In genomic region chr6:109690373-109690739, GRCh38 we compare ENCODE assay signal across 8 cellular contexts. TPM values are rescaled to one million over a fixed set of nuclear protein-coding genes. Genes with fewer than 3 reads are reported as not detected.
DNase-seq lines count a peak whose midpoint lies in the region; ATAC-seq lines count a peak whose summit lies in the region.

No MANE protein-coding gene starts in this region.

- H3K4me3 ChIP-seq in esophagus (ENCODE audit: low read depth in 1 of 2, low read length in 2 of 2): peak overlapping the region; percentile 82 to 86
- peak overlapping the region; percentile 89 to 99 for H3K4me3 ChIP-seq in stomach smooth muscle (ENCODE audit: low read length in 2 of 2)

- H3K9ac ChIP-seq in stomach smooth muscle (ENCODE audit: low read length in 2 of 2): peak overlapping the region; percentile 98 to 99

- POLR2A ChIA-PET in naive thymus-derived CD8-positive, alpha-beta T cell (lab: Charles Lee): interaction anchor here (0.8 to 2.8 kb wide), 11 partner anchors 11 to 1270 kb away, joined by 3 to 17 read pairs (median 5); partner anchors contain the start of genes AMD1, CD164, CDC40 and CDK19

- H3K27ac ChIP-seq in esophagus (ENCODE audit: low read depth in 2 of 2, low read length in 1 of 2) (peak overlapping the region; percentile 86 to 93), stomach smooth muscle (ENCODE audit: low read length) (peak overlapping the region; percentile 89)

- H3K4me1 ChIP-seq in esophagus (ENCODE audit: control insufficient read depth in 2 of 2, insufficient read depth in 2 of 2, low read length in 1 of 2): peaks cover 0 to 3% of the 10 kb centered on the region in 2 donors
- H3K4me1 ChIP-seq in stomach smooth muscle (ENCODE audit: control insufficient read depth, insufficient read depth, low read length): peaks cover 3% of the 10 kb centered on the region

- H3K27me3 ChIP-seq in esophagus (ENCODE audit: control insufficient read depth in 1 of 2, insufficient read depth in 2 of 2, low read length in 2 of 2): no peaks in the 10 kb centered on the region
- no peaks in the 10 kb centered on the region for H3K27me3 ChIP-seq in stomach smooth muscle (ENCODE audit: control insufficient read depth in 1 of 2, insufficient read depth in 2 of 2, low read length in 2 of 2)

- peaks cover 0 to 5% (median 0%) of the 10 kb centered on the region in 3 donors for H3K36me3 Mint-ChIP-seq in naive thymus-derived CD8-positive, alpha-beta T cell

- H3K4me1 Mint-ChIP-seq in naive thymus-derived CD8-positive, alpha-beta T cell: peaks cover 9 to 43% (median 33%) of the 10 kb centered on the region in 4 donors

- H3K9me3 Mint-ChIP-seq in naive thymus-derived CD8-positive, alpha-beta T cell: no peaks in the 10 kb centered on the region

- no peaks in the 10 kb centered on the region for H3K36me3 ChIP-seq in esophagus (ENCODE audit: control insufficient read depth in 2 of 2, insufficient read depth in 2 of 2, low read length in 1 of 2)
- H3K36me3 ChIP-seq in stomach smooth muscle (ENCODE audit: control insufficient read depth in 2 of 2, insufficient read depth in 2 of 2, low read length in 2 of 2): no peaks in the 10 kb centered on the region

- WGBS in esophagus, 2 donors: 0 to 1% methylated on average over 24 of the region's 24 CpGs

- no peaks in the 10 kb centered on the region for H3K27me3 Mint-ChIP-seq in naive thymus-derived CD8-positive, alpha-beta T cell

- DNase-seq in SKM-1 treated with dmso at 0.1 percent for 144 hours (lab: John Stamatoyannopoulos, UW; ENCODE audit: unreplicated experiment) (peak; percentile 28), SKM-1 (lab: John Stamatoyannopoulos, UW; ENCODE audit: unreplicated experiment) (no peak), NCI-H748 (lab: John Stamatoyannopoulos, UW; ENCODE audit: unreplicated experiment) (peak; percentile 92)
- peak; percentile 72 for DNase-seq in activated T-cell treated with anti-CD3 and anti-CD28 coated beads, Interleukin-2, amount 50 U/mL, for 1 hour
- peak; percentile 45 to 79 (median 56) for DNase-seq in naive thymus-derived CD8-positive, alpha-beta T cell

- peak overlapping the region; percentile 92 to 99 (median 97) for H3K27ac Mint-ChIP-seq in naive thymus-derived CD8-positive, alpha-beta T cell

- peak overlapping the region; percentile 88 to 99 (median 96) for H3K4me3 Mint-ChIP-seq in naive thymus-derived CD8-positive, alpha-beta T cell

- ATAC-seq in HG03097 (IDR thresholded peaks at IDR 0.05; ENCODE audit: low FRiP score, unreplicated experiment): peak; percentile 38
- ATAC-seq in naive thymus-derived CD8-positive, alpha-beta T cell: peak; percentile 45 to 58

- H3K9me3 ChIP-seq in esophagus (ENCODE audit: control insufficient read depth in 2 of 2, insufficient read depth in 1 of 2, low read depth in 1 of 2, low read length in 1 of 2) (no peaks in the 10 kb centered on the region), stomach smooth muscle (ENCODE audit: control insufficient read depth in 2 of 2, low read length in 2 of 2) (no peaks in the 10 kb centered on the region)

RNA-seq across cellular contexts. Expression of gene AK9, which starts 0.6 kb away (rescaled TPM):
- polyA plus RNA-seq in esophagus: 1 to 10 TPM; 2.4 to 3.0 TPM
- total RNA-seq in naive thymus-derived CD8-positive, alpha-beta T cell: 10 to 100 TPM; 16.7 to 18.2 TPM
- polyA plus RNA-seq in naive thymus-derived CD8-positive, alpha-beta T cell: 1 to 10 TPM; 4.3 to 7.4 (median 5.9) TPM

RNA-seq across cellular contexts. Expression of gene FIG4, which starts 0.7 kb away (rescaled TPM):
- 1 to 10 TPM; 5.2 to 6.6 TPM for polyA plus RNA-seq in esophagus
- 10 to 100 TPM; 11.5 to 12.1 TPM for total RNA-seq in naive thymus-derived CD8-positive, alpha-beta T cell
- 10 to 100 TPM; 14.1 to 18.7 (median 16.7) TPM for polyA plus RNA-seq in naive thymus-derived CD8-positive, alpha-beta T cell
